In genomic region chr16:23148166-23148512, GRCh38 we compare ENCODE assay signal across 8 cellular contexts. TPM values are rescaled to one million over a fixed set of nuclear protein-coding genes. Genes with fewer than 3 reads are reported as not detected.
DNase-seq lines count a peak whose midpoint lies in the region; ATAC-seq and TF ChIP-seq lines count a peak whose summit lies in the region.

No MANE protein-coding gene starts in this region.

- H3K9ac ChIP-seq in H9 (ENCODE audit: extremely low read depth, insufficient read length, low read length): peak overlapping the region; percentile 62

- H4K5ac ChIP-seq in H9 (ENCODE audit: insufficient read length, low read depth, low read length): no peak overlapping the region

- H3K9me3 Mint-ChIP-seq in H9: no peaks in the 10 kb centered on the region
- peaks cover 12% of the 10 kb centered on the region for H3K9me3 Mint-ChIP-seq in glutamatergic neuron (ENCODE audit: unreplicated experiment)

- no peak overlapping the region for H2AFZ ChIP-seq in H9 (ENCODE audit: low read length)

- H3K4ac ChIP-seq in H9 (ENCODE audit: low read depth, low read length): no peak overlapping the region

- no peak overlapping the region for H2AK5ac ChIP-seq in H9 (ENCODE audit: insufficient read length, low read length)

- ATAC-seq in HG03457 (IDR thresholded peaks at IDR 0.05; ENCODE audit: unreplicated experiment): no peak
- ATAC-seq in GM19351 (IDR thresholded peaks at IDR 0.05; ENCODE audit: unreplicated experiment): no peak

- peaks cover 7% of the 10 kb centered on the region for H3K36me3 ChIP-seq in WERI-Rb-1

- no peaks in the 10 kb centered on the region for H3K79me1 ChIP-seq in H9 (ENCODE audit: insufficient read depth, low read depth, low read length, poor library complexity, severe bottlenecking)

- H3T11ph ChIP-seq in H9 (ENCODE audit: low read length): no peak overlapping the region

- H4K8ac ChIP-seq in H9 (replicated peaks; ENCODE audit: insufficient read length, low read depth, low read length): no peak overlapping the region

- DNase-seq in H9: no peak
- DNase-seq in WERI-Rb-1: no peak
- no peak for DNase-seq in glutamatergic neuron
- DNase-seq in stimulated activated CD4-positive, alpha-beta T cell treated with anti-CD3 and anti-CD28 coated beads, Interleukin-4, amount 100 ng/mL, for 24 hours: no peak
- DNase-seq in activated CD4-positive, alpha-beta T cell treated with anti-CD3 and anti-CD28 coated beads for 4 hours: no peak

- H3K4me2 ChIP-seq in H9 (ENCODE audit: insufficient read depth, insufficient read length, low read length): peak overlapping the region; percentile 93

- TF ChIP-seq CTCF in H9 (conservative IDR thresholded peaks at IDR 0.05): no peak
- TF ChIP-seq CTCF in WERI-Rb-1 (IDR thresholded peaks at IDR 0.05; ENCODE audit: low read depth, low read length): no peak
- no peak for TF ChIP-seq CTCF in glutamatergic neuron (IDR thresholded peaks at IDR 0.05; ENCODE audit: partially characterized antibody, unreplicated experiment)

- H3K4me1 Mint-ChIP-seq in H9 (peaks cover 40 to 51% of the 10 kb centered on the region in 2 experiments), glutamatergic neuron (ENCODE audit: low read depth, unreplicated experiment) (peaks cover 5% of the 10 kb centered on the region)

- H3K27ac ChIP-seq in H9 (ENCODE audit: insufficient read length, low read depth, low read length): no peak overlapping the region
- peak overlapping the region; percentile 82 for H3K27ac ChIP-seq in WERI-Rb-1
- H3K27ac ChIP-seq in skin epidermis: peak overlapping the region in 19 of 21 experiments; percentile 52 to 89 (median 77)

- no peaks in the 10 kb centered on the region for H3K27me3 ChIP-seq in H9 (ENCODE audit: insufficient read depth, low read length)
- no peaks in the 10 kb centered on the region for H3K27me3 ChIP-seq in WERI-Rb-1 (ENCODE audit: insufficient read depth, low read depth, severe bottlenecking)

- peaks cover 12% of the 10 kb centered on the region; the same call in 1 of the 2 replicates for H3K79me2 ChIP-seq in H9 (ENCODE audit: insufficient read depth, low read length)

- no peak overlapping the region for H2BK15ac ChIP-seq in H9 (ENCODE audit: low read depth, low read length)

- no peak overlapping the region for H2BK120ac ChIP-seq in H9 (ENCODE audit: low read depth, low read length, poor library complexity, severe bottlenecking)

- peaks cover 6% of the 10 kb centered on the region for H3K23me2 ChIP-seq in H9 (ENCODE audit: insufficient read length, low read depth, low read length, poor library complexity, severe bottlenecking)

- H3K4me3 Mint-ChIP-seq in H9 (peak overlapping the region; percentile 86 to 95), glutamatergic neuron (ENCODE audit: unreplicated experiment) (peak overlapping the region; percentile 98)

- H3K14ac ChIP-seq in H9 (ENCODE audit: insufficient read depth, low read length): no peak overlapping the region

- H3K27ac Mint-ChIP-seq in H9 (peak overlapping the region in 1 of 3 experiments; percentile 88; a peak in 2 of 7 replicates), glutamatergic neuron (ENCODE audit: unreplicated experiment) (peak overlapping the region; percentile 92)

- WGBS in H9 (ENCODE audit: extremely low coverage, insufficient read length, low lambda C conversion rate): no CpG with 5 or more reads among the region's 7 CpGs

- no peak overlapping the region for H2BK5ac ChIP-seq in H9 (ENCODE audit: insufficient read length, low read length)

- H3K27me3 Mint-ChIP-seq in H9 (ENCODE audit: low read depth) (peaks cover 22% of the 10 kb centered on the region), glutamatergic neuron (ENCODE audit: unreplicated experiment) (peaks cover 12% of the 10 kb centered on the region)

- H3K4me3 ChIP-seq in WERI-Rb-1 (ENCODE audit: low read depth, low read length) (peak overlapping the region; percentile 68), skin epidermis (peak overlapping the region; percentile 54 to 88 (median 74))

- H2BK12ac ChIP-seq in H9 (ENCODE audit: insufficient read length, low read depth, low read length): no peak overlapping the region

- H3K4me1 ChIP-seq in H9 (ENCODE audit: insufficient read depth, low read length): peaks cover 9% of the 10 kb centered on the region; the same call in 1 of the 2 replicates

- H4K20me1 ChIP-seq in H9 (ENCODE audit: control insufficient read depth, insufficient read depth, insufficient read length): no peaks in the 10 kb centered on the region

- H3K23ac ChIP-seq in H9 (ENCODE audit: insufficient read length, low read depth, low read length): no peak overlapping the region

- H4K91ac ChIP-seq in H9 (ENCODE audit: insufficient read length, low read depth, low read length): no peak overlapping the region

- no peak overlapping the region for H3K18ac ChIP-seq in H9 (ENCODE audit: insufficient read length, low read depth, low read length)

- no peak overlapping the region for H2BK20ac ChIP-seq in H9 (ENCODE audit: low read depth, low read length, poor library complexity, severe bottlenecking)

- H3K56ac ChIP-seq in H9 (ENCODE audit: insufficient read length, low read depth, low read length): no peak overlapping the region

- H3K9me3 ChIP-seq in H9 (ENCODE audit: control insufficient read depth, low read depth, low read length) (no peaks in the 10 kb centered on the region), WERI-Rb-1 (ENCODE audit: severe bottlenecking) (no peaks in the 10 kb centered on the region)

- H3K36me3 Mint-ChIP-seq in H9 (ENCODE audit: insufficient read depth in 1 of 3, low read depth in 3 of 3) (peaks cover 0 to 2% (median 0%) of the 10 kb centered on the region in 3 experiments; a peak in 2 of 7 replicates), glutamatergic neuron (ENCODE audit: unreplicated experiment) (no peaks in the 10 kb centered on the region)

RNA-seq across cellular contexts. Expression of gene USP31, which starts 1.1 kb away (rescaled TPM):
- total RNA-seq in H9 (2021) (14.5 and 16.1 TPM in 2 replicates), glutamatergic neuron (ENCODE audit: unreplicated experiment) (21.8 TPM)

RNA-seq across cellular contexts. Expression of gene SCNN1G, which starts 34.4 kb away (rescaled TPM):
- 0.74 and 0.92 TPM in 2 replicates for total RNA-seq in H9 (2021)
- total RNA-seq in glutamatergic neuron (ENCODE audit: unreplicated experiment): 0.39 TPM
